21 cellular contexts compared by ENCODE assay signal in genomic region chr10:1345368-1345767, GRCh38.
DNase-seq lines count a peak whose midpoint lies in the region; ATAC-seq, FAIRE-seq and TF ChIP-seq lines count a peak whose summit lies in the region.
"Had no signal": no experiment of that assay in that cellular context is flagged by ENCODE, and none has a peak within 500 bp of the region (broad histone marks: within the 10 kb centered on the region; RNA-seq: fewer than 3 reads in every experiment).

No MANE protein-coding gene starts in this region.

- H3K79me2 ChIP-seq in H1 (ENCODE audit: control insufficient read depth in 1 of 2, insufficient read depth in 2 of 2, low read length in 2 of 2), result no peaks in the 10 kb centered on the region

- no peak overlapping the region for H3K4me3 ChIP-seq in heart right ventricle
- H3K4me3 ChIP-seq in H1 (ENCODE audit: extremely low read depth in 1 of 4, insufficient read depth in 2 of 4, low read depth in 3 of 4, low read length in 4 of 4), result no peak overlapping the region
- H3K4me3 ChIP-seq: GM23338, HAP-1 had no signal

- no peak overlapping the region for H3K56ac ChIP-seq in H1 (replicated peaks; ENCODE audit: insufficient read length, low read depth, low read length)

- no peaks in the 10 kb centered on the region for H3K23me2 ChIP-seq in H1 (ENCODE audit: low read depth, low read length)

- H3K9me3 ChIP-seq in heart right ventricle (no peaks in the 10 kb centered on the region), H1 (ENCODE audit: insufficient read depth in 2 of 2, low read depth in 1 of 2, low read length in 1 of 2) (no peaks in the 10 kb centered on the region)
- H3K9me3 ChIP-seq: BE2C had no signal

- 0 out of 2 replicates have a peak overlapping the region, but pooled peaks have one; percentile 75 for H2BK15ac ChIP-seq in H1 (ENCODE audit: low read length)

- no peak overlapping the region for H2AFZ ChIP-seq in H1 (ENCODE audit: low read length)
- H2AFZ ChIP-seq: GM23338 had no signal

- 0 out of 2 replicates have a peak overlapping the region, but pooled peaks have one; percentile 93 for H2BK20ac ChIP-seq in H1 (ENCODE audit: low read length)

- no peak for TF ChIP-seq POLR2A in H1 (IDR thresholded peaks at IDR 0.05; ENCODE audit: control extremely low read depth in 1 of 2, low read depth in 2 of 2, low read length in 2 of 2)

- WGBS in heart right ventricle, 2 donors, result 40 to 41% methylated on average over 4 of the region's 4 CpGs
- WGBS in H1 (ENCODE audit: extremely low coverage in 1 of 2, insufficient coverage in 1 of 2, insufficient read length in 1 of 2, insufficient replicate concordance in 2 of 2, low coverage in 1 of 2, low lambda C conversion rate in 2 of 2, missing lambda C conversion rate in 1 of 2), 2 experiments, result 84% methylated on average over 4 of the region's 4 CpGs; no CpG with 5 or more reads in 1 of the 2 experiments

- no peak overlapping the region for H4K8ac ChIP-seq in H1 (ENCODE audit: extremely low read depth, insufficient read depth, low read length)

- DNase-seq in cardiac septum (ENCODE audit: low spot score) (peak; percentile 27), heart right ventricle (no peak), H1 (ENCODE audit: low read depth in 1 of 2, low spot score in 2 of 2) (no peak), sciatic nerve (ENCODE audit: low spot score) (no peak), germinal center (ENCODE audit: low spot score) (no peak), NCI-H128 (lab: John Stamatoyannopoulos, UW; ENCODE audit: unreplicated experiment) (no peak)
- DNase-seq in activated CD8-positive, alpha-beta memory T cell treated with anti-CD3 and anti-CD28 coated beads, Interleukin-2, amount 50 U/mL, for 48 hours, result no peak
- DNase-seq: ACHN; BE2C; C1 segment of cervical spinal cord; CD4-positive, CD25-positive, alpha-beta regulatory T cell; CD8-positive, alpha-beta memory T cell; COR-L47; DMS 273 treated with DMSO at 0.1 percent for 48 hours; DMS53; GDM1 had no signal

- no peak overlapping the region for H3K14ac ChIP-seq in H1 (ENCODE audit: insufficient read length)

- no peaks in the 10 kb centered on the region for H3K36me3 ChIP-seq in heart right ventricle
- no peaks in the 10 kb centered on the region for H3K36me3 ChIP-seq in H1 (ENCODE audit: control insufficient read depth in 2 of 4, insufficient read depth in 4 of 4, low read length in 3 of 4)
- H3K36me3 ChIP-seq: BE2C, HAP-1 had no signal

- intact Hi-C loops in cardiac septum (cut with DNase I) (no loop called here), heart right ventricle (cut with DNase I) (no loop called here), sciatic nerve (cut with DNase I) (no loop called here)

- H3K4me1 ChIP-seq in heart right ventricle (peaks cover 0 to 4% (median 0%) of the 10 kb centered on the region in 9 donors), H1 (replicated peaks in 1 of 4; ENCODE audit: control insufficient read depth in 3 of 4, insufficient read depth in 4 of 4, low read length in 3 of 4) (peaks cover 0 to 8% (median 4%) of the 10 kb centered on the region in 4 experiments; a peak in 4 of 7 replicates)
- H3K4me1 ChIP-seq: BE2C had no signal

- ATAC-seq in heart right ventricle, result no peak
- peak; percentile 38 for ATAC-seq in sciatic nerve
- ATAC-seq: GM23338 had no signal

- H2BK5ac ChIP-seq in H1 (ENCODE audit: low read depth, low read length), result peak overlapping the region; percentile 35; the same call in 1 of the 2 replicates

- TF ChIP-seq RAD21 in H1 (IDR thresholded peaks at IDR 0.05 in 1 of 2, conservative IDR thresholded peaks at IDR 0.05 in 1 of 2; ENCODE audit: low read depth in 2 of 2, low read length in 2 of 2), result no peak

- H3K79me1 ChIP-seq in H1 (ENCODE audit: low read depth, low read length), result no peaks in the 10 kb centered on the region

- H3K9ac ChIP-seq in H1 (replicated peaks in 1 of 4; ENCODE audit: extremely low read depth in 1 of 4, low read depth in 3 of 4, low read length in 3 of 4), result no peak overlapping the region

- H2BK12ac ChIP-seq in H1 (ENCODE audit: low read depth, low read length), result 0 out of 2 replicates have a peak overlapping the region, but pooled peaks have one; percentile 50

- no peak overlapping the region for H3K4ac ChIP-seq in H1 (replicated peaks; ENCODE audit: insufficient read length, low read depth, low read length)

- H3K18ac ChIP-seq in H1 (ENCODE audit: extremely low read depth, low read length), result no peak overlapping the region

- no peaks in the 10 kb centered on the region for H4K20me1 ChIP-seq in H1 (replicated peaks in 1 of 2; ENCODE audit: control insufficient read depth in 1 of 2, insufficient read depth in 2 of 2, low read length in 2 of 2)

- TF ChIP-seq EP300 in H1 (IDR thresholded peaks at IDR 0.05; ENCODE audit: borderline replicate concordance in 1 of 2, low read depth in 2 of 2, low read length in 2 of 2), result no peak

- no peak overlapping the region for H4K91ac ChIP-seq in H1 (replicated peaks; ENCODE audit: insufficient read length, low read length)

- H3K27ac ChIP-seq in heart right ventricle, result no peak overlapping the region
- no peak overlapping the region for H3K27ac ChIP-seq in H1 (ENCODE audit: low read depth, low read length)

- H3K4me2 ChIP-seq in H1 (ENCODE audit: insufficient read depth in 1 of 2, low read depth in 2 of 2, low read length in 2 of 2), result no peak overlapping the region
- H3K4me2 ChIP-seq: GM23338 had no signal

- H3K27me3 ChIP-seq in heart right ventricle (peaks cover 0 to 9% (median 0%) of the 10 kb centered on the region in 7 donors), H1 (replicated peaks in 1 of 4; ENCODE audit: control insufficient read depth in 3 of 4, extremely low read depth in 1 of 4, insufficient read depth in 3 of 4, low read length in 3 of 4) (no peaks in the 10 kb centered on the region)
- H3K27me3 ChIP-seq: BE2C had no signal

- no peak for FAIRE-seq in H1 (lab: Jason Lieb, UNC)
- FAIRE-seq: A204.1, GM12892, GM18507 had no signal

- peak overlapping the region; percentile 40; the same call in 1 of the 2 replicates for H2AK5ac ChIP-seq in H1 (ENCODE audit: low read depth, low read length)

- no peak overlapping the region for H3K23ac ChIP-seq in H1 (ENCODE audit: insufficient read length)

- H2BK120ac ChIP-seq in H1 (replicated peaks; ENCODE audit: low read depth, low read length), result no peak overlapping the region

- CTCF ChIA-PET in H1 (lab: Charles Lee; ENCODE audit: partially characterized antibody), result interaction anchor here (0.6 to 1.4 kb wide), 3 partner anchors 14 to 89 kb away, joined by 3 to 5 read pairs (median 3); no protein-coding TSS in a partner anchor

- POLR2A ChIA-PET in H1 (lab: Charles Lee; ENCODE audit: partially characterized antibody), result interaction anchor here (0.9 kb wide), 1 partner anchor 20 kb away, joined by 3 read pairs; no protein-coding TSS in a partner anchor

- no peak overlapping the region for H4K5ac ChIP-seq in H1 (ENCODE audit: insufficient read length, low read depth, low read length)

- TF ChIP-seq CTCF in heart right ventricle (IDR thresholded peaks at IDR 0.05) (no peak), H1 (IDR thresholded peaks at IDR 0.05; ENCODE audit: control extremely low read depth in 1 of 3, insufficient read depth in 1 of 3, low read depth in 1 of 3, low read length in 3 of 3) (no peak)

TF ChIP-seq in H1, 55 proteins besides CTCF, POLR2A, EP300 and RAD21 (continues in another document):
- TF ChIP-seq POU5F1 (IDR thresholded peaks at IDR 0.05; ENCODE audit: low read depth, low read length) (no peak), SUZ12 (IDR thresholded peaks at IDR 0.05; ENCODE audit: low read length) (no peak), CBX8 (IDR thresholded peaks at IDR 0.05; ENCODE audit: borderline replicate concordance, low read depth, low read length) (no peak), GABPA (IDR thresholded peaks at IDR 0.05; ENCODE audit: borderline replicate concordance, insufficient read depth, low read length) (no peak), CREB1 (IDR thresholded peaks at IDR 0.05) (no peak), RBBP5 (IDR thresholded peaks at IDR 0.05; ENCODE audit: borderline replicate concordance, low read depth, low read length) (no peak)
